Comparison of ENCODE assay signal across 24 cellular contexts in the genomic region with DNA sequence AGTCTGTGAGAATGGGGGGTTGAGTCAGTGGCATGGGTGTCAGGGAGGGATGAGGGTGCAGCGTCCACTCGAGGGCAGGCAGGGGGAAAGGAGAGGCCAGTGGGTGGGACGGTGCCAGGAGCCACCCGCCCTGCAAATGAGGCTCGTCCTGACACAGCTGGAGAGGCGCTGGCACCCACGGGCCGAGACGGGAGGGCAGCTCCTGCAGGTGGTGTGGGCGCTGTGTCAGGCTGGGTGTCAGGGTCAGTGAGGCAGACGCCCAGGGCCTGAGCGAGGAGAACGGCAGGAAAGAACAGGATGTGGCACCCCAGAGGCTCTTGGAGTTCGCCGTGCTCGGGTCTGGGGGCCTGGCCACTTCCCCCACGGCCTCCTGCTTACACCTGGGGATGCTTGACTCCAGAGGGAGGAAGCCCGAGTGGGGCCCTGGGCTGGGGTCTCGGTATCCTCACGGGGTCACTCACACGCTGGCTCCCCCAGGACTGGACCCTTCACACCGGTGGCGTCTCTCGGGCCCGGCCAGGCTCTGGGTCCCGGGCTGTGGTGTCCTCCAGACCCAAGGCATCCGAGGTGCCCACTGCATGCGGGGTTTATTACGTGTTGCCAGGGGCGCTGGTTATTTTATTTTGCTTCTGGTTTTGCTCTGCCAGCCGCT.
DNase-seq lines count a peak whose midpoint lies in the region; ATAC-seq and TF ChIP-seq lines count a peak whose summit lies in the region.
"Had no signal": no experiment of that assay in that cellular context is flagged by ENCODE, and none has a peak within 500 bp of the region (broad histone marks: within the 10 kb centered on the region; RNA-seq: fewer than 3 reads in every experiment).

No MANE protein-coding gene starts in this region.

- no peaks in the 10 kb centered on the region for H3K27me3 Mint-ChIP-seq in activated T-cell treated with anti-CD3 and anti-CD28 coated beads, Interleukin-2, amount 50 U/mL, for 72 hours (ENCODE audit: low read depth)

- H3K27ac Mint-ChIP-seq in activated T-cell treated with anti-CD3 and anti-CD28 coated beads, Interleukin-2, amount 50 U/mL, for 72 hours: no peak overlapping the region
- H3K27ac Mint-ChIP-seq: CD8-positive, alpha-beta memory T cell had no signal

- WGBS in sigmoid colon, 2 donors: 85 to 89% methylated on average over 31 of the region's 31 CpGs

- H3K4me1 ChIP-seq in Peyer's patch: no peaks in the 10 kb centered on the region
- H3K4me1 ChIP-seq in left lung: no peaks in the 10 kb centered on the region
- no peaks in the 10 kb centered on the region for H3K4me1 ChIP-seq in sigmoid colon
- peaks cover 2% of the 10 kb centered on the region; the same call in 1 of the 2 replicates for H3K4me1 ChIP-seq in SJCRH30

- no peaks in the 10 kb centered on the region for H3K36me3 ChIP-seq in Peyer's patch
- H3K36me3 ChIP-seq in left lung: no peaks in the 10 kb centered on the region
- no peaks in the 10 kb centered on the region for H3K36me3 ChIP-seq in sigmoid colon
- no peaks in the 10 kb centered on the region for H3K36me3 ChIP-seq in brain microvascular endothelial cell (replicated peaks)
- H3K36me3 ChIP-seq in SJCRH30: no peaks in the 10 kb centered on the region
- H3K36me3 ChIP-seq: SJSA1 had no signal

- no peaks in the 10 kb centered on the region for H3K9me3 Mint-ChIP-seq in activated T-cell treated with anti-CD3 and anti-CD28 coated beads, Interleukin-2, amount 50 U/mL, for 72 hours
- H3K9me3 Mint-ChIP-seq: CD8-positive, alpha-beta memory T cell had no signal

- intact Hi-C loops in left lung (cut with DNase I) (no loop called here), sigmoid colon (cut with DNase I) (no loop called here)

- no peaks in the 10 kb centered on the region for H3K9me3 ChIP-seq in Peyer's patch
- H3K9me3 ChIP-seq in left lung: no peaks in the 10 kb centered on the region
- H3K9me3 ChIP-seq in sigmoid colon: no peaks in the 10 kb centered on the region
- H3K9me3 ChIP-seq in SJCRH30 (replicated peaks): no peaks in the 10 kb centered on the region
- H3K9me3 ChIP-seq: SJSA1 had no signal

- no peak overlapping the region for H3K4me3 Mint-ChIP-seq in activated T-cell treated with anti-CD3 and anti-CD28 coated beads, Interleukin-2, amount 50 U/mL, for 72 hours
- H3K4me3 Mint-ChIP-seq: CD8-positive, alpha-beta memory T cell had no signal

- TF ChIP-seq EP300 in sigmoid colon (IDR thresholded peaks at IDR 0.05): no peak

- no peak for TF ChIP-seq CTCF in Peyer's patch (IDR thresholded peaks at IDR 0.05)
- TF ChIP-seq CTCF in left lung (IDR thresholded peaks at IDR 0.05): no peak
- TF ChIP-seq CTCF in sigmoid colon (IDR thresholded peaks at IDR 0.05): no peak
- no peak for TF ChIP-seq CTCF in brain microvascular endothelial cell (IDR thresholded peaks at IDR 0.05; ENCODE audit: low read depth, low read length, missing control alignments)

- H3K27me3 ChIP-seq in Peyer's patch (no peaks in the 10 kb centered on the region), left lung (peaks cover 0 to 39% of the 10 kb centered on the region in 2 donors), sigmoid colon (peaks cover 0 to 5% (median 0%) of the 10 kb centered on the region in 3 donors), brain microvascular endothelial cell (replicated peaks) (peaks cover 10% of the 10 kb centered on the region), SJCRH30 (no peaks in the 10 kb centered on the region)
- H3K27me3 ChIP-seq: SJSA1 had no signal

- H3K36me3 Mint-ChIP-seq in activated T-cell treated with anti-CD3 and anti-CD28 coated beads, Interleukin-2, amount 50 U/mL, for 72 hours (ENCODE audit: insufficient read depth in 2 of 2): no peaks in the 10 kb centered on the region
- H3K36me3 Mint-ChIP-seq: CD8-positive, alpha-beta memory T cell had no signal

- no peaks in the 10 kb centered on the region for H3K4me1 Mint-ChIP-seq in activated T-cell treated with anti-CD3 and anti-CD28 coated beads, Interleukin-2, amount 50 U/mL, for 72 hours (ENCODE audit: low read depth)
- H3K4me1 Mint-ChIP-seq: CD8-positive, alpha-beta memory T cell had no signal

- in situ Hi-C loops in brain microvascular endothelial cell (cut with HindIII; ENCODE audit: low pct_ligation_motif_present, low sequenced_read_pairs): no loop called here

- no peak for ATAC-seq in activated T-cell treated with anti-CD3 and anti-CD28 coated beads, Interleukin-2, amount 50 U/mL, for 72 hours (replicated peaks in 1 of 2)
- ATAC-seq in left lung: no peak
- ATAC-seq: HCT116 had no signal

- DNase-seq in activated T-cell treated with anti-CD3 and anti-CD28 coated beads, Interleukin-2, amount 50 U/mL, for 1 hour: peak; percentile 2
- no peak for DNase-seq in activated T-cell treated with anti-CD3 and anti-CD28 coated beads, Interleukin-2, amount 50 U/mL, for 72 hours
- DNase-seq in Peyer's patch: peak in 2 of 3 donors; percentile 40 to 42
- DNase-seq in left lung: peak; percentile 30 to 70
- peak; percentile 60 for DNase-seq in sigmoid colon
- DNase-seq in brain microvascular endothelial cell: no peak
- no peak for DNase-seq in DMS 273 (lab: John Stamatoyannopoulos, UW; ENCODE audit: unreplicated experiment)
- no peak for DNase-seq in SJCRH30
- DNase-seq: ACHN; CD8-positive, alpha-beta memory T cell; DMS53; GDM1; GOT3; KG1; NCI-H1092; NCI-H1436 treated with DMSO at 0.1 percent for 48 hours; NCI-H1930; NCI-H226; NCI-H510A treated with DMSO at 0.1 percent for 48 hours; NCI-H748 treated with DMSO at 0.1 percent for 48 hours had no signal

- H3K27ac ChIP-seq in Peyer's patch: no peak overlapping the region
- H3K27ac ChIP-seq in left lung: no peak overlapping the region
- H3K27ac ChIP-seq in sigmoid colon: no peak overlapping the region
- H3K27ac ChIP-seq in brain microvascular endothelial cell: no peak overlapping the region
- H3K27ac ChIP-seq in SJCRH30: no peak overlapping the region
- H3K27ac ChIP-seq: 22Rv1, C4-2B, SJSA1 had no signal

- H3K4me3 ChIP-seq in Peyer's patch (no peak overlapping the region), left lung (no peak overlapping the region), sigmoid colon (no peak overlapping the region), brain microvascular endothelial cell (ENCODE audit: low read depth, low read length) (no peak overlapping the region), SJCRH30 (no peak overlapping the region)
- H3K4me3 ChIP-seq: SJSA1 had no signal

- TF ChIP-seq POLR2A in Peyer's patch (IDR thresholded peaks at IDR 0.05): no peak
- TF ChIP-seq POLR2A in sigmoid colon (IDR thresholded peaks at IDR 0.05): no peak

Comparison
In these comparisons a context has a peak if more than half of its experiments do, and no peak if none do; other contexts are left out.
1. DNase-seq: peak in activated T-cell treated with anti-CD3 and anti-CD28 coated beads, Interleukin-2, amount 50 U/mL, for 1 hour (single experiment), Peyer's patch (2 of 3), left lung (2 of 2) and sigmoid colon (single experiment); none in activated T-cell treated with anti-CD3 and anti-CD28 coated beads, Interleukin-2, amount 50 U/mL, for 72 hours (0 of 2), brain microvascular endothelial cell (single experiment), DMS 273 (single experiment) and SJCRH30 (0 of 2).